Comparison of ENCODE assay signal across 20 cellular contexts in the genomic region with DNA sequence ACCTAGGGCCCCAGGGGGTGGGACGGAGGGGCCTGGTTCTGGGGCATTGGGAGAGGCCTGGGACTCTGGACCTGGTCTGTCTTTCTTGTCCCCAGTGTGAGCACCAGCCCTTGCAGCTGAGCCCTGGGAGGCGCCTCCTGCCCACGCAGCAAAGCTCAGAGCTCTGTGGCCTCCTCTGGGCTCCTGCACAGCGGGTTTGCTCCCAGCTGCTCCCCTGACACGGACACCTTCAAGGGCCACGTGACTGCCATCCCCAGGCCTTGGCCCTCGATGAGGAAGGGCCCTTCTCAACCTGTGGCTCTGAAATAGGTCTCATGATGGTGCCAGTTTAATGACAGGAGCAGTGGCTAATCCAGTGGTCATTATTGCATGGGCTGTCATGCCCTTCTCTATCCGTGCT. TPM values are rescaled to one million over a fixed set of nuclear protein-coding genes. Genes with fewer than 3 reads are reported as not detected.
DNase-seq lines count a peak whose midpoint lies in the region; TF ChIP-seq lines count a peak whose summit lies in the region.
"Had no signal": no experiment of that assay in that cellular context is flagged by ENCODE, and none has a peak within 500 bp of the region (broad histone marks: within the 10 kb centered on the region; RNA-seq: fewer than 3 reads in every experiment).

No MANE protein-coding gene starts in this region.

- no peak overlapping the region for H2BK15ac ChIP-seq in mesenchymal stem cell (ENCODE audit: low read depth, poor library complexity, severe bottlenecking)

- H3K4me1 Mint-ChIP-seq in mesothelial cell of epicardium: peaks cover 2% of the 10 kb centered on the region
- H3K4me1 Mint-ChIP-seq: CD14-positive monocyte; CD4-positive, alpha-beta memory T cell had no signal

- no peak overlapping the region for H4K8ac ChIP-seq in mesenchymal stem cell (ENCODE audit: low read length)

- no peak overlapping the region for H2BK120ac ChIP-seq in mesenchymal stem cell (ENCODE audit: low read depth, low read length)

- no peaks in the 10 kb centered on the region for H4K20me1 ChIP-seq in BLaER1

- H3K4me2 ChIP-seq in BLaER1 (peak overlapping the region; percentile 75), mesenchymal stem cell (ENCODE audit: low read length, poor library complexity, severe bottlenecking) (no peak overlapping the region)
- H3K4me2 ChIP-seq: A549 had no signal

- H3K9me3 ChIP-seq in BLaER1 (no peaks in the 10 kb centered on the region), mesenchymal stem cell (ENCODE audit: control insufficient read depth, low read length) (no peaks in the 10 kb centered on the region)
- H3K9me3 ChIP-seq: A549, Caco-2 had no signal

- no peak overlapping the region for H2BK5ac ChIP-seq in mesenchymal stem cell (ENCODE audit: low read depth, low read length, poor library complexity, severe bottlenecking)

- H3K27ac ChIP-seq in BLaER1 (peak overlapping the region; percentile 75), mesenchymal stem cell (ENCODE audit: low read length, poor library complexity, severe bottlenecking) (no peak overlapping the region)
- H3K27ac ChIP-seq: A549, GM23248 had no signal

- no peak overlapping the region for H2AK5ac ChIP-seq in mesenchymal stem cell (ENCODE audit: low read length, severe bottlenecking)

- H3K4me1 ChIP-seq in BLaER1 (peaks cover 77% of the 10 kb centered on the region), mesenchymal stem cell (ENCODE audit: control insufficient read depth, insufficient read depth, low read depth, low read length) (peaks cover 3% of the 10 kb centered on the region)
- H3K4me1 ChIP-seq: A549, Caco-2 had no signal

- peaks cover 2% of the 10 kb centered on the region for H3K27me3 Mint-ChIP-seq in mesothelial cell of epicardium (ENCODE audit: low read depth)
- H3K27me3 Mint-ChIP-seq: CD4-positive, alpha-beta memory T cell had no signal

- no peak for TF ChIP-seq CTCF in mesothelial cell of epicardium (IDR thresholded peaks at IDR 0.05; ENCODE audit: unreplicated experiment)

- H3K9me3 Mint-ChIP-seq in mesothelial cell of epicardium: no peaks in the 10 kb centered on the region
- H3K9me3 Mint-ChIP-seq: CD14-positive monocyte; CD4-positive, alpha-beta memory T cell had no signal

- no peak overlapping the region for H2BK12ac ChIP-seq in mesenchymal stem cell (ENCODE audit: low read length in 2 of 2)

- 74% methylated on average over 8 of the region's 8 CpGs for WGBS in mesenchymal stem cell

- H3K79me1 ChIP-seq in mesenchymal stem cell (replicated peaks; ENCODE audit: low read length, poor library complexity, severe bottlenecking): no peaks in the 10 kb centered on the region

- H3K23ac ChIP-seq in mesenchymal stem cell (ENCODE audit: low read length in 2 of 2): no peak overlapping the region

- H3K4me3 Mint-ChIP-seq in mesothelial cell of epicardium: no peak overlapping the region
- H3K4me3 Mint-ChIP-seq: CD14-positive monocyte; CD4-positive, alpha-beta memory T cell had no signal

- no peaks in the 10 kb centered on the region for H3K36me3 Mint-ChIP-seq in mesothelial cell of epicardium
- H3K36me3 Mint-ChIP-seq: CD14-positive monocyte; CD4-positive, alpha-beta memory T cell had no signal

- H2AFZ ChIP-seq in mesenchymal stem cell (ENCODE audit: low read depth, low read length): no peak overlapping the region
- H2AFZ ChIP-seq: GM23248 had no signal

- H3K27ac Mint-ChIP-seq in mesothelial cell of epicardium: no peak overlapping the region
- H3K27ac Mint-ChIP-seq: CD14-positive monocyte had no signal

- H3K18ac ChIP-seq in mesenchymal stem cell (ENCODE audit: low read depth in 1 of 2, low read length in 2 of 2): no peak overlapping the region

- H3K14ac ChIP-seq in mesenchymal stem cell (ENCODE audit: low read length in 2 of 2): no peak overlapping the region

- H3K4ac ChIP-seq in mesenchymal stem cell (ENCODE audit: low read depth in 1 of 2, low read length in 2 of 2): no peak overlapping the region

- DNase-seq in CD1c-positive myeloid dendritic cell (ENCODE audit: extremely low spot score): peak; percentile 10
- peak; percentile 4 for DNase-seq in RPMI8226
- DNase-seq in mesenchymal stem cell: no peak
- DNase-seq in mesothelial cell of epicardium (ENCODE audit: low spot score in 2 of 2, unreplicated experiment in 2 of 2): no peak
- DNase-seq in OCI-M1 (lab: John Stamatoyannopoulos, UW): no peak
- no peak for DNase-seq in NCI-H1436 (lab: John Stamatoyannopoulos, UW)
- DNase-seq: 8988T; ACHN; AML-193; Caco-2; CD4-positive, alpha-beta memory T cell; DMS153; DND-41; GM23248; H7; HCEC 1CT had no signal

- no peak overlapping the region for H3K4me3 ChIP-seq in BLaER1
- no peak overlapping the region for H3K4me3 ChIP-seq in mesenchymal stem cell (ENCODE audit: insufficient read depth in 1 of 2, low read depth in 1 of 2, low read length in 2 of 2)
- H3K4me3 ChIP-seq: A549, GM23248 had no signal

- peak overlapping the region; percentile 11 for H4K91ac ChIP-seq in mesenchymal stem cell (ENCODE audit: low read length)

- H3K9ac ChIP-seq in BLaER1 (peak overlapping the region; percentile 65; the same call in 1 of the 2 replicates), mesenchymal stem cell (ENCODE audit: low read length) (no peak overlapping the region)
- H3K9ac ChIP-seq: GM23248 had no signal

- H3K27me3 ChIP-seq in BLaER1: no peaks in the 10 kb centered on the region
- peaks cover 27 to 45% of the 10 kb centered on the region in 2 experiments for H3K27me3 ChIP-seq in mesenchymal stem cell (ENCODE audit: control insufficient read depth in 1 of 2, insufficient read depth in 1 of 2, low read length in 2 of 2)

- no peaks in the 10 kb centered on the region for H3K36me3 ChIP-seq in BLaER1
- no peaks in the 10 kb centered on the region for H3K36me3 ChIP-seq in mesenchymal stem cell (ENCODE audit: control insufficient read depth in 1 of 2, insufficient read depth in 2 of 2, low read depth in 1 of 2, low read length in 2 of 2)

RNA-seq across cellular contexts. Expression of a gene that starts 31.5 kb away (rescaled TPM):
- not detected for polyA plus RNA-seq in mesenchymal stem cell (2013, experiment 1 of 2)
- not detected for polyA plus RNA-seq in mesenchymal stem cell (2013, experiment 2 of 2)
- not detected in 3 replicates for total RNA-seq in mesothelial cell of epicardium
- total RNA-seq: Caco-2; CD4-positive, alpha-beta memory T cell; H1; H7 had no signal
- polyA plus RNA-seq: A549; CD14-positive monocyte; CD4-positive, alpha-beta memory T cell; H1 had no signal

RNA-seq across cellular contexts. Expression of a gene that starts 50.8 kb away (rescaled TPM):
- 53.0 TPM for polyA plus RNA-seq in mesenchymal stem cell (2013, experiment 1 of 2)
- 50.1 TPM for polyA plus RNA-seq in mesenchymal stem cell (2013, experiment 2 of 2)
- 82.4 to 86.2 TPM (median 82.4 TPM) in 3 replicates for total RNA-seq in mesothelial cell of epicardium

Comparison
In these comparisons a context has a peak if more than half of its experiments do, and no peak if none do; other contexts are left out.
1. DNase-seq: peak in CD1c-positive myeloid dendritic cell (single experiment) and RPMI8226 (single experiment); none in mesenchymal stem cell (single experiment), mesothelial cell of epicardium (0 of 2), OCI-M1 (single experiment) and NCI-H1436 (single experiment).